ENCODE assay signal across 1 cellular context in genomic region chr5:76086060-76086459, GRCh38.
TF ChIP-seq lines count a peak whose summit lies in the region.

No MANE protein-coding gene starts in this region.

TF ChIP-seq in WTC11, 78 proteins besides CTCF, POLR2A, EP300 and RAD21 (continued from another document):
- TF ChIP-seq STAT6 (CRISPR knock-in tag; conservative IDR thresholded peaks at IDR 0.05; ENCODE audit: low read depth) = no peak
- no peak for TF ChIP-seq SMAD3 (CRISPR knock-in tag; IDR thresholded peaks at IDR 0.05; ENCODE audit: borderline replicate concordance)
